25 cellular contexts compared by ENCODE assay signal in genomic region chr7:74412061-74412460, GRCh38. TPM values are rescaled to one million over a fixed set of nuclear protein-coding genes. Genes with fewer than 3 reads are reported as not detected.
A peak's percentile ranks its signal among the peaks of the same experiment; 100 is the strongest.
DNase-seq lines count a peak whose midpoint lies in the region; ATAC-seq and TF ChIP-seq lines count a peak whose summit lies in the region.
"Had no signal": no experiment of that assay in that cellular context is flagged by ENCODE, and none has a peak within 500 bp of the region (broad histone marks: within the 10 kb centered on the region; RNA-seq: fewer than 3 reads in every experiment).

No MANE protein-coding gene starts in this region.

- no peaks in the 10 kb centered on the region for H3K36me3 Mint-ChIP-seq in type B pancreatic cell
- H3K36me3 Mint-ChIP-seq: activated naive CD4-positive, alpha-beta T cell treated with anti-CD3 and anti-CD28 coated beads, Interleukin-2, amount 50 U/mL, for 72 hours; mesothelial cell of epicardium; natural killer cell treated with Interleukin-12 subunit alpha and Interleukin-12 subunit beta and Interleukin-15 and Interleukin-18, amount 100 ng/mL, for 72 hours had no signal

- no peak for TF ChIP-seq CTCF in SK-N-SH (IDR thresholded peaks at IDR 0.05)
- TF ChIP-seq CTCF in type B pancreatic cell (conservative IDR thresholded peaks at IDR 0.05), result no peak

- no peaks in the 10 kb centered on the region for H3K4me1 Mint-ChIP-seq in type B pancreatic cell (ENCODE audit: unreplicated experiment)
- H3K4me1 Mint-ChIP-seq: mesothelial cell of epicardium had no signal

- H4K20me1 ChIP-seq in SK-N-SH (ENCODE audit: insufficient read depth), result no peaks in the 10 kb centered on the region
- H4K20me1 ChIP-seq: BLaER1 had no signal

- H2AFZ ChIP-seq in SK-N-SH (ENCODE audit: low read depth), result no peak overlapping the region

- no peak for DNase-seq in SK-N-SH
- peak; percentile 31 for DNase-seq in NCI-H1694 (lab: John Stamatoyannopoulos, UW)
- peak; percentile 70 for DNase-seq in OCI-M1 (lab: John Stamatoyannopoulos, UW)
- DNase-seq in myocyte (ENCODE audit: low read depth), result peak; percentile 24
- DNase-seq in type B pancreatic cell (ENCODE audit: extremely low spot score, unreplicated experiment), result no peak
- DNase-seq: activated CD4-positive, alpha-beta T cell treated with anti-CD3 and anti-CD28 coated beads, Interleukin-2, amount 10 ng/mL, durations not matched to agents 24 days and 14 days; Calu3; GF-D8; KG1; left ventricle myocardium inferior; NCI-H1092 treated with DMSO at 0.1 percent for 48 hours; NCI-H2029 treated with DMSO at 0.1 percent for 48 hours; NCI-H510A treated with DMSO at 0.1 percent for 48 hours; pancreas; SHP77 had no signal

- H3K27me3 ChIP-seq in SK-N-SH (ENCODE audit: insufficient read depth), result no peaks in the 10 kb centered on the region
- H3K27me3 ChIP-seq: BLaER1, pancreas, right lobe of liver had no signal

- H3K36me3 ChIP-seq in SK-N-SH (replicated peaks in 1 of 2; ENCODE audit: control insufficient read depth in 1 of 2, insufficient read depth in 2 of 2, low read length in 1 of 2), result peaks cover 0 to 9% of the 10 kb centered on the region in 2 experiments
- H3K36me3 ChIP-seq: BLaER1, left ventricle myocardium inferior, pancreas, right lobe of liver had no signal

- TF ChIP-seq EP300 in SK-N-SH (IDR thresholded peaks at IDR 0.05; ENCODE audit: borderline replicate concordance in 1 of 2, low read depth in 1 of 2, low read length in 1 of 2), result no peak

- no peaks in the 10 kb centered on the region for H3K9me2 ChIP-seq in SK-N-SH

- TF ChIP-seq RAD21 in SK-N-SH (IDR thresholded peaks at IDR 0.05; ENCODE audit: low read length), result no peak

- no peaks in the 10 kb centered on the region for H3K79me2 ChIP-seq in SK-N-SH (ENCODE audit: insufficient read depth)

- WGBS in SK-N-SH (ENCODE audit: low lambda C conversion rate), result 79% methylated on average over 5 of the region's 5 CpGs

- no peak overlapping the region for H3K4me3 Mint-ChIP-seq in type B pancreatic cell
- H3K4me3 Mint-ChIP-seq: activated CD4-positive, alpha-beta T cell treated with anti-CD3 and anti-CD28 coated beads, Interleukin-2, amount 10 ng/mL, durations not matched to agents 24 days and 14 days; activated T-helper 1 cell treated with anti-CD3 and anti-CD28 coated beads, Interleukin-12 subunit alpha, Interleukin-12 subunit beta, Interleukin-2, Interleukin-4 antibody, amounts not matched to agents 30 ng/mL and 10 ng/mL and 1 ng/mL, durations not matched to agents 14 hours and 24 hours and 36 hours; mesothelial cell of epicardium; natural killer cell treated with Interleukin-12 subunit alpha and Interleukin-12 subunit beta and Interleukin-15 and Interleukin-18, amount 100 ng/mL, for 72 hours had no signal

- no peak overlapping the region for H3K4me3 ChIP-seq in SK-N-SH (ENCODE audit: low read depth in 2 of 2, low read length in 1 of 2)
- H3K4me3 ChIP-seq: BLaER1, left ventricle myocardium inferior, pancreas, right lobe of liver had no signal

- H3K27ac ChIP-seq in SK-N-SH (ENCODE audit: low read depth in 2 of 2, low read length in 1 of 2), result no peak overlapping the region
- H3K27ac ChIP-seq: BLaER1, epithelial cell of prostate, left ventricle myocardium inferior, pancreas, right lobe of liver had no signal

- POLR2A ChIA-PET in SK-N-SH (lab: Yijun Ruan, JAX), result no interaction called here

- no peak overlapping the region for H3K27ac Mint-ChIP-seq in type B pancreatic cell
- H3K27ac Mint-ChIP-seq: activated CD4-positive, alpha-beta T cell treated with anti-CD3 and anti-CD28 coated beads, Interleukin-2, amount 10 ng/mL, durations not matched to agents 24 days and 14 days; activated naive CD4-positive, alpha-beta T cell treated with anti-CD3 and anti-CD28 coated beads, Interleukin-2, amount 50 U/mL, for 72 hours; activated T-helper 1 cell treated with anti-CD3 and anti-CD28 coated beads, Interleukin-12 subunit alpha, Interleukin-12 subunit beta, Interleukin-2, Interleukin-4 antibody, amounts not matched to agents 30 ng/mL and 10 ng/mL and 1 ng/mL, durations not matched to agents 14 hours and 24 hours and 36 hours; mesothelial cell of epicardium; natural killer cell treated with Interleukin-12 subunit alpha and Interleukin-12 subunit beta and Interleukin-15 and Interleukin-18, amount 100 ng/mL, for 72 hours had no signal

- CTCF ChIA-PET in SK-N-SH (lab: Yijun Ruan, JAX), result interaction anchor here (1.1 to 5.2 kb wide), 4 partner anchors 11 to 206 kb away, joined by 4 to 53 read pairs (median 19); no protein-coding TSS in a partner anchor

- no peaks in the 10 kb centered on the region for H3K9me3 ChIP-seq in SK-N-SH
- H3K9me3 ChIP-seq: BLaER1, left ventricle myocardium inferior, pancreas, right lobe of liver had no signal

- no peak overlapping the region for H3K4me2 ChIP-seq in SK-N-SH
- H3K4me2 ChIP-seq: BLaER1 had no signal

- H3K27me3 Mint-ChIP-seq in type B pancreatic cell, result no peaks in the 10 kb centered on the region

- H3F3A ChIP-seq in SK-N-SH (replicated peaks; ENCODE audit: insufficient read depth), result peaks cover 15% of the 10 kb centered on the region

- ATAC-seq in SK-N-SH treated with all-trans-retinoic acid at 6 μM for 48 hours, result peak; percentile 29
- no peak for ATAC-seq in GM21737 (IDR thresholded peaks at IDR 0.05; ENCODE audit: unreplicated experiment)
- ATAC-seq in GM21367 (IDR thresholded peaks at IDR 0.05; ENCODE audit: unreplicated experiment), result no peak
- ATAC-seq: activated naive CD4-positive, alpha-beta T cell treated with anti-CD3 and anti-CD28 coated beads, Interleukin-2, amount 50 U/mL, for 72 hours; natural killer cell treated with Interleukin-12 subunit alpha and Interleukin-12 subunit beta and Interleukin-15 and Interleukin-18, amount 100 ng/mL, for 72 hours; pancreas; right lobe of liver had no signal

- no peak overlapping the region for H3K9ac ChIP-seq in SK-N-SH
- H3K9ac ChIP-seq: BLaER1 had no signal

- no peaks in the 10 kb centered on the region for H3K9me3 Mint-ChIP-seq in type B pancreatic cell
- H3K9me3 Mint-ChIP-seq: activated CD4-positive, alpha-beta T cell treated with anti-CD3 and anti-CD28 coated beads, Interleukin-2, amount 10 ng/mL, durations not matched to agents 24 days and 14 days; activated naive CD4-positive, alpha-beta T cell treated with anti-CD3 and anti-CD28 coated beads, Interleukin-2, amount 50 U/mL, for 72 hours; activated T-helper 1 cell treated with anti-CD3 and anti-CD28 coated beads, Interleukin-12 subunit alpha, Interleukin-12 subunit beta, Interleukin-2, Interleukin-4 antibody, amounts not matched to agents 30 ng/mL and 10 ng/mL and 1 ng/mL, durations not matched to agents 14 hours and 24 hours and 36 hours; mesothelial cell of epicardium; natural killer cell treated with Interleukin-12 subunit alpha and Interleukin-12 subunit beta and Interleukin-15 and Interleukin-18, amount 100 ng/mL, for 72 hours had no signal

- H3K4me1 ChIP-seq in SK-N-SH (ENCODE audit: control insufficient read depth in 1 of 2, insufficient read depth in 2 of 2, low read depth in 1 of 2, low read length in 1 of 2), result no peaks in the 10 kb centered on the region
- H3K4me1 ChIP-seq: left ventricle myocardium inferior, pancreas, right lobe of liver had no signal

TF ChIP-seq in SK-N-SH treated with all-trans-retinoic acid at 6 μM for 48 hours, 23 proteins besides CTCF, POLR2A, EP300 and RAD21 (continues in another document):
- TF ChIP-seq CREB5 (CRISPR knock-in tag; IDR thresholded peaks at IDR 0.05; ENCODE audit: low read depth) (no peak), TOX (CRISPR knock-in tag; IDR thresholded peaks at IDR 0.05; ENCODE audit: borderline replicate concordance) (no peak), ZC3H10 (CRISPR knock-in tag; IDR thresholded peaks at IDR 0.05) (no peak), RARB (CRISPR knock-in tag; IDR thresholded peaks at IDR 0.05) (no peak), ZFP3 (CRISPR knock-in tag; IDR thresholded peaks at IDR 0.05) (no peak), ISL1 (CRISPR knock-in tag; IDR thresholded peaks at IDR 0.05) (no peak)

TF ChIP-seq in SK-N-SH, 30 proteins besides CTCF, POLR2A, EP300 and RAD21:
- TF ChIP-seq MEF2A (IDR thresholded peaks at IDR 0.05; ENCODE audit: borderline replicate concordance, low read depth) (no peak), MXI1 (IDR thresholded peaks at IDR 0.05; ENCODE audit: low read depth, low read length) (no peak), POLR2AphosphoS5 (IDR thresholded peaks at IDR 0.05; ENCODE audit: low read depth, low read length) (no peak), PBX3 (IDR thresholded peaks at IDR 0.05) (no peak), USF2 (IDR thresholded peaks at IDR 0.05; ENCODE audit: borderline replicate concordance, low read depth, low read length) (no peak), USF1 (IDR thresholded peaks at IDR 0.05; ENCODE audit: borderline replicate concordance, low read depth) (no peak), RCOR1 (IDR thresholded peaks at IDR 0.05; ENCODE audit: low read length) (no peak), FOXJ3 (CRISPR knock-in tag; IDR thresholded peaks at IDR 0.05) (no peak), EZH2phosphoT487 (IDR thresholded peaks at IDR 0.05; ENCODE audit: borderline replicate concordance, low read depth) (no peak)

RNA-seq across cellular contexts. Expression of gene GTF2IRD1, which starts 41.6 kb away (rescaled TPM):
- 20.2 and 26.4 TPM in 2 replicates for polyA plus RNA-seq in SK-N-SH (2012; rRNA removed)
- polyA plus RNA-seq in SK-N-SH (2012; cell fraction: cytosol; rRNA removed), result 13.9 and 18.4 TPM in 2 replicates
- 29.0 and 37.8 TPM in 2 replicates for polyA plus RNA-seq in SK-N-SH (2012; cell fraction: nucleus; rRNA removed)
- total RNA-seq in myocyte (21.0 and 29.2 TPM in 2 replicates), type B pancreatic cell (ENCODE audit: low replicate concordance) (43.6 and 47.9 TPM in 2 replicates)
- 47.8 TPM for polyA plus RNA-seq in myocyte (2012)
- total RNA-seq: natural killer cell treated with Interleukin-12 subunit alpha and Interleukin-12 subunit beta and Interleukin-15 and Interleukin-18, amount 100 ng/mL, for 72 hours had no signal

Comparison
In these comparisons a context has a peak if more than half of its experiments do, and no peak if none do; other contexts are left out.
1. DNase-seq: peak in NCI-H1694 (single experiment), OCI-M1 (single experiment) and myocyte (single experiment); none in SK-N-SH (single experiment) and type B pancreatic cell (single experiment).